ENCODE assay signal across 24 cellular contexts in genomic region chr3:95228416-95228815, GRCh38.
"Had no signal": no experiment of that assay in that cellular context is flagged by ENCODE, and none has a peak within 500 bp of the region (broad histone marks: within the 10 kb centered on the region; RNA-seq: fewer than 3 reads in every experiment).

No MANE protein-coding gene starts in this region.

- H3K9me3 ChIP-seq: adrenal gland, gastrocnemius medialis, sigmoid colon, testis, vagina had no signal

- DNase-seq: activated CD4-positive, alpha-beta T cell treated with anti-CD3 and anti-CD28 coated beads, Interleukin-2, amount 50 U/mL, for 4 hours; activated CD8-positive, alpha-beta memory T cell treated with anti-CD3 and anti-CD28 coated beads for 24 hours; activated CD8-positive, alpha-beta memory T cell treated with anti-CD3 and anti-CD28 coated beads, Interleukin-2, amount 50 U/mL, for 4 hours; activated naive CD4-positive, alpha-beta T cell; activated T-cell treated with anti-CD3 and anti-CD28 coated beads, Interleukin-2, amount 50 U/mL, for 24 hours; adrenal gland; dorsolateral prefrontal cortex; effector memory CD8-positive, alpha-beta T cell; esophagus squamous epithelium; gastrocnemius medialis; hippocampal formation; left ventricle myocardium superior; mammary epithelial cell; naive thymus-derived CD8-positive, alpha-beta T cell; sigmoid colon; stimulated activated CD4-positive, alpha-beta T cell treated with anti-CD3 and anti-CD28 coated beads, Interleukin-2, amount 100 ng/mL, for 48 hours; stimulated activated naive CD4-positive, alpha-beta T cell; testis; trophoblast cell had no signal

- ATAC-seq: activated T-helper 17 cell treated with anti-CD3 and anti-CD28 coated beads, Interleukin-2, amount 50 U/mL, for 72 hours; effector memory CD8-positive, alpha-beta T cell; gastrocnemius medialis; left ventricle myocardium superior; naive thymus-derived CD8-positive, alpha-beta T cell; WTC11 had no signal

- H3K4me1 ChIP-seq: adrenal gland, esophagus squamous epithelium, gastrocnemius medialis, neural progenitor cell, sigmoid colon, testis, vagina had no signal

- H3K4me3 ChIP-seq: adrenal gland, dorsolateral prefrontal cortex, esophagus squamous epithelium, gastrocnemius medialis, neural progenitor cell, sigmoid colon, smooth muscle cell, testis, vagina had no signal

- H3K27ac ChIP-seq: adrenal gland, dorsolateral prefrontal cortex, esophagus squamous epithelium, gastrocnemius medialis, neural progenitor cell, sigmoid colon, testis, vagina had no signal

- H3K27me3 ChIP-seq: adrenal gland, esophagus squamous epithelium, gastrocnemius medialis, neural progenitor cell, sigmoid colon, testis, vagina had no signal

- H3K36me3 ChIP-seq: adrenal gland, esophagus squamous epithelium, gastrocnemius medialis, neural progenitor cell, sigmoid colon, vagina had no signal

- H2AFZ ChIP-seq: neural progenitor cell had no signal

- H3K4me2 ChIP-seq: neural progenitor cell, smooth muscle cell had no signal

- H3K9ac ChIP-seq: neural progenitor cell had no signal
